Comparison of ENCODE assay signal across 22 cellular contexts in genomic region chr21:16570856-16571255, GRCh38.
DNase-seq lines count a peak whose midpoint lies in the region; ATAC-seq and TF ChIP-seq lines count a peak whose summit lies in the region.
"Had no signal": no experiment of that assay in that cellular context is flagged by ENCODE, and none has a peak within 500 bp of the region (broad histone marks: within the 10 kb centered on the region; RNA-seq: fewer than 3 reads in every experiment).

No MANE protein-coding gene starts in this region.

- POLR2A ChIA-PET in OCI-LY7 (lab: Charles Lee), result no interaction called here

- H3K4me3 ChIP-seq in thoracic aorta (peak overlapping the region; percentile 18), OCI-LY7 (ENCODE audit: low read depth, low read length, poor library complexity, severe bottlenecking) (no peak overlapping the region)

- no peaks in the 10 kb centered on the region for H3K27me3 Mint-ChIP-seq in mesothelial cell of epicardium (ENCODE audit: low read depth)
- H3K27me3 Mint-ChIP-seq: activated CD8-positive, alpha-beta memory T cell treated with anti-CD3 and anti-CD28 coated beads, Interleukin-2, amount 10 ng/mL, durations not matched to agents 7 days and 5 days; activated naive CD8-positive, alpha-beta T cell treated with anti-CD3 and anti-CD28 coated beads, Interleukin-2, amount 10 ng/mL, durations not matched to agents 7 days and 5 days; CD8-positive, alpha-beta memory T cell; stimulated activated naive CD8-positive, alpha-beta T cell treated with anti-CD3 and anti-CD28 coated beads, Interleukin-15, amount 100 ng/mL, for 72 hours; T-helper 17 cell had no signal

- no peak overlapping the region for H3K4me2 ChIP-seq in OCI-LY7 (ENCODE audit: low read length)

- peaks cover 11% of the 10 kb centered on the region for H3K36me3 Mint-ChIP-seq in mesothelial cell of epicardium
- H3K36me3 Mint-ChIP-seq: activated CD8-positive, alpha-beta memory T cell treated with anti-CD3 and anti-CD28 coated beads, Interleukin-2, amount 10 ng/mL, durations not matched to agents 7 days and 5 days; activated naive CD8-positive, alpha-beta T cell treated with anti-CD3 and anti-CD28 coated beads, Interleukin-2, amount 10 ng/mL, durations not matched to agents 7 days and 5 days; CD8-positive, alpha-beta memory T cell had no signal

- H3K79me2 ChIP-seq in OCI-LY7 (ENCODE audit: insufficient read depth, low read depth, low read length), result no peaks in the 10 kb centered on the region

- H3K4me1 ChIP-seq in thoracic aorta (ENCODE audit: control insufficient read depth in 1 of 2, low read depth in 2 of 2), result peaks cover 0 to 24% of the 10 kb centered on the region in 2 donors
- no peaks in the 10 kb centered on the region for H3K4me1 ChIP-seq in OCI-LY7 (ENCODE audit: insufficient read depth, low read length, poor library complexity, severe bottlenecking)

- TF ChIP-seq CTCF in mesothelial cell of epicardium (IDR thresholded peaks at IDR 0.05; ENCODE audit: unreplicated experiment) (no peak), thoracic aorta (IDR thresholded peaks at IDR 0.05) (no peak), OCI-LY7 (conservative IDR thresholded peaks at IDR 0.05; ENCODE audit: low read length) (no peak)

- no TSS peak for BruUV-seq in OCI-LY7 (replicated peaks; lab: Mats Ljungman, UMichigan)

- intact Hi-C loops in OCI-LY7 (cut with micrococcal nuclease; ENCODE audit: unreplicated experiment), result no loop called here

- no peak overlapping the region for H2AFZ ChIP-seq in OCI-LY7 (ENCODE audit: low read length)

- ATAC-seq in thoracic aorta (ENCODE audit: insufficient number of reproducible peaks, low FRiP score, low read depth) (no peak), GM21447 (IDR thresholded peaks at IDR 0.05; ENCODE audit: unreplicated experiment) (no peak)
- ATAC-seq: activated CD8-positive, alpha-beta memory T cell treated with anti-CD3 and anti-CD28 coated beads, Interleukin-2, amount 10 ng/mL, durations not matched to agents 7 days and 5 days; stimulated activated naive CD8-positive, alpha-beta T cell treated with anti-CD3 and anti-CD28 coated beads, Interleukin-15, amount 100 ng/mL, for 72 hours; T-helper 17 cell had no signal

- DNase-seq in LHCN-M2 (ENCODE audit: low read depth) (peak; percentile 63), astrocyte of the hippocampus (ENCODE audit: low read depth, low spot score) (peak; percentile 35), mesothelial cell of epicardium (ENCODE audit: low spot score in 2 of 2, unreplicated experiment in 2 of 2) (no peak), thoracic aorta (ENCODE audit: low spot score) (no peak), retina (no peak), amygdala (lab: John Stamatoyannopoulos, UW) (no peak), OCI-LY7 (ENCODE audit: low spot score) (no peak)
- DNase-seq: activated CD4-positive, alpha-beta T cell treated with anti-CD3 and anti-CD28 coated beads for 48 hours; activated CD8-positive, alpha-beta memory T cell treated with anti-CD3 and anti-CD28 coated beads, Interleukin-2, amount 10 ng/mL, durations not matched to agents 7 days and 5 days; activated naive CD8-positive, alpha-beta T cell treated with anti-CD3 and anti-CD28 coated beads, Interleukin-2, amount 10 ng/mL, durations not matched to agents 7 days and 5 days; CD8-positive, alpha-beta memory T cell; DMS153; foreskin fibroblast; NCI-H1105; NCI-H2029 treated with DMSO at 0.1 percent for 48 hours; NCI-H226; NCI-H82; SHP77 treated with DMSO at 0.1 percent for 48 hours; stimulated activated naive CD8-positive, alpha-beta T cell treated with anti-CD3 and anti-CD28 coated beads, Interleukin-15, amount 100 ng/mL, for 72 hours; T-helper 17 cell had no signal

- H3K9me3 ChIP-seq in thoracic aorta (no peaks in the 10 kb centered on the region), OCI-LY7 (ENCODE audit: low read length) (0 out of 2 replicates have a peak, but pooled peaks cover 9% of the 10 kb centered on the region)
- H3K9me3 ChIP-seq: neutrophil had no signal

- peak overlapping the region; percentile 59 for H3K27ac Mint-ChIP-seq in mesothelial cell of epicardium
- H3K27ac Mint-ChIP-seq: activated CD8-positive, alpha-beta memory T cell treated with anti-CD3 and anti-CD28 coated beads, Interleukin-2, amount 10 ng/mL, durations not matched to agents 7 days and 5 days; activated naive CD8-positive, alpha-beta T cell treated with anti-CD3 and anti-CD28 coated beads, Interleukin-2, amount 10 ng/mL, durations not matched to agents 7 days and 5 days; CD8-positive, alpha-beta memory T cell; stimulated activated naive CD8-positive, alpha-beta T cell treated with anti-CD3 and anti-CD28 coated beads, Interleukin-15, amount 100 ng/mL, for 72 hours; T-helper 17 cell had no signal

- no peaks in the 10 kb centered on the region for H3K27me3 ChIP-seq in thoracic aorta (replicated peaks; ENCODE audit: insufficient read depth)
- H3K27me3 ChIP-seq: neutrophil had no signal

- no peaks in the 10 kb centered on the region for H3K9me2 ChIP-seq in OCI-LY7 (ENCODE audit: insufficient read depth, low read length)

- H3K4me1 Mint-ChIP-seq in mesothelial cell of epicardium, result peaks cover 63% of the 10 kb centered on the region
- H3K4me1 Mint-ChIP-seq: activated CD8-positive, alpha-beta memory T cell treated with anti-CD3 and anti-CD28 coated beads, Interleukin-2, amount 10 ng/mL, durations not matched to agents 7 days and 5 days; activated naive CD8-positive, alpha-beta T cell treated with anti-CD3 and anti-CD28 coated beads, Interleukin-2, amount 10 ng/mL, durations not matched to agents 7 days and 5 days; CD8-positive, alpha-beta memory T cell; stimulated activated naive CD8-positive, alpha-beta T cell treated with anti-CD3 and anti-CD28 coated beads, Interleukin-15, amount 100 ng/mL, for 72 hours; T-helper 17 cell had no signal

- H3K36me3 ChIP-seq in thoracic aorta, result no peaks in the 10 kb centered on the region
- no peaks in the 10 kb centered on the region for H3K36me3 ChIP-seq in OCI-LY7 (ENCODE audit: insufficient read depth, low read length)
- H3K36me3 ChIP-seq: neutrophil had no signal

- H3K27ac ChIP-seq in thoracic aorta, result no peak overlapping the region
- H3K27ac ChIP-seq in OCI-LY7 (ENCODE audit: low read depth, low read length, poor library complexity, severe bottlenecking), result no peak overlapping the region
- H3K27ac ChIP-seq: neutrophil had no signal

- no peaks in the 10 kb centered on the region for H4K20me1 ChIP-seq in OCI-LY7 (ENCODE audit: insufficient read depth, low read length)

- CTCF ChIA-PET in OCI-LY7 (lab: Charles Lee; ENCODE audit: unreplicated experiment), result no interaction called here

- H3K4me3 Mint-ChIP-seq in mesothelial cell of epicardium, result no peak overlapping the region
- H3K4me3 Mint-ChIP-seq: activated CD8-positive, alpha-beta memory T cell treated with anti-CD3 and anti-CD28 coated beads, Interleukin-2, amount 10 ng/mL, durations not matched to agents 7 days and 5 days; activated naive CD8-positive, alpha-beta T cell treated with anti-CD3 and anti-CD28 coated beads, Interleukin-2, amount 10 ng/mL, durations not matched to agents 7 days and 5 days; CD8-positive, alpha-beta memory T cell; stimulated activated naive CD8-positive, alpha-beta T cell treated with anti-CD3 and anti-CD28 coated beads, Interleukin-15, amount 100 ng/mL, for 72 hours; T-helper 17 cell had no signal

- H3K9me3 Mint-ChIP-seq in mesothelial cell of epicardium, result peaks cover 2% of the 10 kb centered on the region
- H3K9me3 Mint-ChIP-seq: activated naive CD8-positive, alpha-beta T cell treated with anti-CD3 and anti-CD28 coated beads, Interleukin-2, amount 10 ng/mL, durations not matched to agents 7 days and 5 days; stimulated activated naive CD8-positive, alpha-beta T cell treated with anti-CD3 and anti-CD28 coated beads, Interleukin-15, amount 100 ng/mL, for 72 hours had no signal

Comparison
In these comparisons a context has a peak if more than half of its experiments do, and no peak if none do; other contexts are left out.
1. DNase-seq: peak in LHCN-M2 (single experiment) and astrocyte of the hippocampus (single experiment); none in mesothelial cell of epicardium (0 of 2), thoracic aorta (single experiment), retina (single experiment), amygdala (0 of 56) and OCI-LY7 (single experiment).